ENCODE assay signal across 28 cellular contexts in genomic region chr12:33093534-33093933, GRCh38.
"Had no signal": no experiment of that assay in that cellular context is flagged by ENCODE, and none has a peak within 500 bp of the region (broad histone marks: within the 10 kb centered on the region; RNA-seq: fewer than 3 reads in every experiment).

No MANE protein-coding gene starts in this region.

- ATAC-seq: heart right ventricle; left cardiac atrium; left lung; mucosa of descending colon; natural killer cell treated with Interleukin-12 subunit alpha and Interleukin-12 subunit beta and Interleukin-15 and Interleukin-18, amount 100 ng/mL, for 72 hours; sciatic nerve; stimulated activated naive CD8-positive, alpha-beta T cell treated with anti-CD3 and anti-CD28 coated beads, Interleukin-15, amount 100 ng/mL, for 72 hours; upper lobe of right lung had no signal

- H3K27me3 ChIP-seq: esophagus squamous epithelium, left lung, suprapubic skin, transverse colon, upper lobe of right lung, uterus had no signal

- H3K4me2 ChIP-seq: smooth muscle cell had no signal

- H3K4me1 ChIP-seq: esophagus squamous epithelium, heart right ventricle, left lung, parathyroid adenoma, suprapubic skin, transverse colon, upper lobe of right lung, uterus had no signal

- FAIRE-seq: endothelial cell of umbilical vein, islet of Langerhans had no signal

- H3K36me3 ChIP-seq: esophagus squamous epithelium, heart right ventricle, left lung, suprapubic skin, transverse colon, upper lobe of right lung, uterus had no signal

- H3K4me3 ChIP-seq: esophagus squamous epithelium, heart right ventricle, left lung, mucosa of descending colon, smooth muscle cell, suprapubic skin, transverse colon, upper lobe of right lung, uterus had no signal

- H3K27ac ChIP-seq: esophagus squamous epithelium, heart right ventricle, left lung, parathyroid adenoma, suprapubic skin, transverse colon, upper lobe of right lung, uterus had no signal

- H2AFZ ChIP-seq: parathyroid adenoma had no signal

- DNase-seq: effector memory CD4-positive, alpha-beta T cell; erythroblast; esophagus squamous epithelium; foreskin melanocyte; glutamatergic neuron; heart right ventricle; hippocampal formation; left cardiac atrium; left lung; mesenchymal stem cell; mucosa of descending colon; naive B cell; stimulated activated CD4-positive, alpha-beta T cell treated with anti-CD3 and anti-CD28 coated beads, Interleukin-12 subunit alpha, Interleukin-12 subunit beta, amount 100 ng/mL, for 4 hours; stimulated activated CD4-positive, alpha-beta T cell treated with anti-CD3 and anti-CD28 coated beads, Interleukin-1b, Interleukin-23, amount 100 ng/mL, for 48 hours; stimulated activated CD4-positive, alpha-beta T cell treated with anti-CD3 and anti-CD28 coated beads, Interleukin-4, amount 100 ng/mL, for 1 hour; stimulated activated CD8-positive, alpha-beta memory T cell treated with anti-CD3 and anti-CD28 coated beads, Interleukin-4, amount 100 ng/mL, for 48 hours; stimulated activated naive CD4-positive, alpha-beta T cell; stimulated activated naive CD8-positive, alpha-beta T cell treated with anti-CD3 and anti-CD28 coated beads, Interleukin-15, amount 100 ng/mL, for 72 hours; transverse colon; upper lobe of right lung; uterus had no signal

- H3K9ac ChIP-seq: parathyroid adenoma had no signal

- H3K79me2 ChIP-seq: parathyroid adenoma had no signal

- H3K9me3 ChIP-seq: esophagus squamous epithelium, heart right ventricle, left lung, mucosa of descending colon, suprapubic skin, transverse colon, upper lobe of right lung, uterus had no signal
